11 cellular contexts compared by ENCODE assay signal in the genomic region with DNA sequence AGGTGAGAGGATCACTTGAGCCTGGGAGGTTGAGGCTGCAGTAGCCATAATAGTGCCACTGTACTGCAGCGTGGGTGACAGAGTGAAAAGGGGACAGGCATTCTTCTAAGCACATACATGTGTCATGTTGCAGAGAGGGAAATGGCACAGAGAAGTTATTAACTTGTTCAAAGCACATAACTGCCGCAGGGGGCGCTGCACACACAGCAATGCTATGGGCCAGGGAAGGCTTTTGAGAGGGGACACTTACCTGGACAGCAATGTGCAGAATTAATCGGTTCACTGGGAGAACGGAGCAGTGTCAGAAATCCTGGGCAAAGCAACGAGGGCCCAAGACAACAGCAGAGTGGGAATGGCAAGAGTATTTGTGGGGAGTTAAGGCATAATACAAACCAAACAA. TPM values are rescaled to one million over a fixed set of nuclear protein-coding genes. Genes with fewer than 3 reads are reported as not detected.
DNase-seq lines count a peak whose midpoint lies in the region; ATAC-seq and TF ChIP-seq lines count a peak whose summit lies in the region.
"Had no signal": no experiment of that assay in that cellular context is flagged by ENCODE, and none has a peak within 500 bp of the region (broad histone marks: within the 10 kb centered on the region; RNA-seq: fewer than 3 reads in every experiment).

No MANE protein-coding gene starts in this region.

- no peaks in the 10 kb centered on the region for H3K36me3 Mint-ChIP-seq in WTC11

- peak; percentile 95 for ATAC-seq in WTC11
- ATAC-seq in SK-N-SH treated with all-trans-retinoic acid at 6 μM for 48 hours, result no peak
- no peak for ATAC-seq in GM19397 (IDR thresholded peaks at IDR 0.05; ENCODE audit: unreplicated experiment)
- no peak for ATAC-seq in GM18511 (IDR thresholded peaks at IDR 0.05; ENCODE audit: unreplicated experiment)
- ATAC-seq: activated T-cell treated with anti-CD3 and anti-CD28 coated beads, Interleukin-2, amount 50 U/mL, for 72 hours had no signal

- peaks cover 1% of the 10 kb centered on the region; the same call in 1 of the 2 replicates for H3K4me1 Mint-ChIP-seq in WTC11

- no peaks in the 10 kb centered on the region for H3K27me3 Mint-ChIP-seq in WTC11 (ENCODE audit: low read depth)

- peak; percentile 50 for DNase-seq in Daoy (ENCODE audit: low read depth)
- peak; percentile 24 to 78 for DNase-seq in HAP-1 (ENCODE audit: low spot score in 2 of 2)
- DNase-seq in WTC11 (ENCODE audit: low spot score), result peak; percentile 77
- peak; percentile 51 for DNase-seq in mesenteric fat pad (ENCODE audit: low spot score)
- DNase-seq in effector CD8-positive, alpha-beta T cell (lab: John Stamatoyannopoulos, UW), result no peak
- DNase-seq: activated T-cell treated with anti-CD3 and anti-CD28 coated beads, Interleukin-2, amount 50 U/mL, for 72 hours; cortex of kidney had no signal

- peak; percentile 74 for TF ChIP-seq CTCF in WTC11 (IDR thresholded peaks at IDR 0.05)

- H3K9me3 ChIP-seq in HAP-1, result no peaks in the 10 kb centered on the region
- H3K9me3 ChIP-seq: prostate gland had no signal

- POLR2A ChIA-PET in WTC11 (lab: Charles Lee), result no interaction called here

- no peaks in the 10 kb centered on the region for H3K4me1 ChIP-seq in HAP-1
- H3K4me1 ChIP-seq: prostate gland had no signal

- H3K27me3 ChIP-seq in HAP-1 (ENCODE audit: low read depth), result no peaks in the 10 kb centered on the region

- in situ Hi-C loops in HAP-1 (cut with MboI; ENCODE audit: low sequenced_read_pairs), result no loop called here

- H3K36me3 ChIP-seq in HAP-1 (replicated peaks), result no peaks in the 10 kb centered on the region
- H3K36me3 ChIP-seq: prostate gland had no signal

- H3K4me3 ChIP-seq in HAP-1, result no peak overlapping the region
- H3K4me3 ChIP-seq: prostate gland had no signal

- CTCF ChIA-PET in WTC11 (lab: Charles Lee), result interaction anchor here (1.0 kb wide), 1 partner anchor 18 kb away, joined by 6 read pairs; no protein-coding TSS in a partner anchor

- H3K9me3 Mint-ChIP-seq in WTC11, result no peaks in the 10 kb centered on the region
- H3K9me3 Mint-ChIP-seq: activated T-cell treated with anti-CD3 and anti-CD28 coated beads, Interleukin-2, amount 50 U/mL, for 72 hours had no signal

- H3K4me3 Mint-ChIP-seq in WTC11, result no peak overlapping the region
- H3K4me3 Mint-ChIP-seq: activated T-cell treated with anti-CD3 and anti-CD28 coated beads, Interleukin-2, amount 50 U/mL, for 72 hours had no signal

- no peak overlapping the region; the same call in 1 of the 2 replicates for H3K27ac Mint-ChIP-seq in WTC11
- H3K27ac Mint-ChIP-seq: activated T-cell treated with anti-CD3 and anti-CD28 coated beads, Interleukin-2, amount 50 U/mL, for 72 hours had no signal

TF ChIP-seq in WTC11, 78 proteins besides CTCF, POLR2A, EP300 and RAD21:
- TF ChIP-seq, protein P1, sequence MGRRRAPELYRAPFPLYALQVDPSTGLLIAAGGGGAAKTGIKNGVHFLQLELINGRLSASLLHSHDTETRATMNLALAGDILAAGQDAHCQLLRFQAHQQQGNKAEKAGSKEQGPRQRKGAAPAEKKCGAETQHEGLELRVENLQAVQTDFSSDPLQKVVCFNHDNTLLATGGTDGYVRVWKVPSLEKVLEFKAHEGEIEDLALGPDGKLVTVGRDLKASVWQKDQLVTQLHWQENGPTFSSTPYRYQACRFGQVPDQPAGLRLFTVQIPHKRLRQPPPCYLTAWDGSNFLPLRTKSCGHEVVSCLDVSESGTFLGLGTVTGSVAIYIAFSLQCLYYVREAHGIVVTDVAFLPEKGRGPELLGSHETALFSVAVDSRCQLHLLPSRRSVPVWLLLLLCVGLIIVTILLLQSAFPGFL (CRISPR knock-in tag; IDR thresholded peaks at IDR 0.05; ENCODE audit: borderline replicate concordance), result no peak
- peak; percentile 63; the same call in 1 of the 2 replicates for TF ChIP-seq TEAD1 (CRISPR knock-in tag; IDR thresholded peaks at IDR 0.05)

TF ChIP-seq in SK-N-SH treated with all-trans-retinoic acid at 6 μM for 48 hours, 23 proteins besides CTCF, POLR2A, EP300 and RAD21:
- TF ChIP-seq ARNTL (CRISPR knock-in tag; IDR thresholded peaks at IDR 0.05; ENCODE audit: borderline replicate concordance, low read depth) (no peak), TOX (CRISPR knock-in tag; IDR thresholded peaks at IDR 0.05; ENCODE audit: borderline replicate concordance) (no peak), BACH2 (CRISPR knock-in tag; IDR thresholded peaks at IDR 0.05; ENCODE audit: borderline replicate concordance) (no peak), ZNF565 (CRISPR knock-in tag; conservative IDR thresholded peaks at IDR 0.05; ENCODE audit: low read depth) (no peak), PPARA (CRISPR knock-in tag; IDR thresholded peaks at IDR 0.05; ENCODE audit: borderline replicate concordance) (no peak), TCF4 (CRISPR knock-in tag; IDR thresholded peaks at IDR 0.05; ENCODE audit: borderline replicate concordance) (no peak), RARB (CRISPR knock-in tag; IDR thresholded peaks at IDR 0.05) (no peak), OSR1 (CRISPR knock-in tag; IDR thresholded peaks at IDR 0.05) (no peak), ZNF70 (CRISPR knock-in tag; IDR thresholded peaks at IDR 0.05) (no peak)
- TF ChIP-seq, protein P2, sequence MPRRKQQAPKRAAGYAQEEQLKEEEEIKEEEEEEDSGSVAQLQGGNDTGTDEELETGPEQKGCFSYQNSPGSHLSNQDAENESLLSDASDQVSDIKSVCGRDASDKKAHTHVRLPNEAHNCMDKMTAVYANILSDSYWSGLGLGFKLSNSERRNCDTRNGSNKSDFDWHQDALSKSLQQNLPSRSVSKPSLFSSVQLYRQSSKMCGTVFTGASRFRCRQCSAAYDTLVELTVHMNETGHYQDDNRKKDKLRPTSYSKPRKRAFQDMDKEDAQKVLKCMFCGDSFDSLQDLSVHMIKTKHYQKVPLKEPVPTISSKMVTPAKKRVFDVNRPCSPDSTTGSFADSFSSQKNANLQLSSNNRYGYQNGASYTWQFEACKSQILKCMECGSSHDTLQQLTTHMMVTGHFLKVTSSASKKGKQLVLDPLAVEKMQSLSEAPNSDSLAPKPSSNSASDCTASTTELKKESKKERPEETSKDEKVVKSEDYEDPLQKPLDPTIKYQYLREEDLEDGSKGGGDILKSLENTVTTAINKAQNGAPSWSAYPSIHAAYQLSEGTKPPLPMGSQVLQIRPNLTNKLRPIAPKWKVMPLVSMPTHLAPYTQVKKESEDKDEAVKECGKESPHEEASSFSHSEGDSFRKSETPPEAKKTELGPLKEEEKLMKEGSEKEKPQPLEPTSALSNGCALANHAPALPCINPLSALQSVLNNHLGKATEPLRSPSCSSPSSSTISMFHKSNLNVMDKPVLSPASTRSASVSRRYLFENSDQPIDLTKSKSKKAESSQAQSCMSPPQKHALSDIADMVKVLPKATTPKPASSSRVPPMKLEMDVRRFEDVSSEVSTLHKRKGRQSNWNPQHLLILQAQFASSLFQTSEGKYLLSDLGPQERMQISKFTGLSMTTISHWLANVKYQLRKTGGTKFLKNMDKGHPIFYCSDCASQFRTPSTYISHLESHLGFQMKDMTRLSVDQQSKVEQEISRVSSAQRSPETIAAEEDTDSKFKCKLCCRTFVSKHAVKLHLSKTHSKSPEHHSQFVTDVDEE (CRISPR knock-in tag; IDR thresholded peaks at IDR 0.05), result no peak
- TF ChIP-seq, protein P3, sequence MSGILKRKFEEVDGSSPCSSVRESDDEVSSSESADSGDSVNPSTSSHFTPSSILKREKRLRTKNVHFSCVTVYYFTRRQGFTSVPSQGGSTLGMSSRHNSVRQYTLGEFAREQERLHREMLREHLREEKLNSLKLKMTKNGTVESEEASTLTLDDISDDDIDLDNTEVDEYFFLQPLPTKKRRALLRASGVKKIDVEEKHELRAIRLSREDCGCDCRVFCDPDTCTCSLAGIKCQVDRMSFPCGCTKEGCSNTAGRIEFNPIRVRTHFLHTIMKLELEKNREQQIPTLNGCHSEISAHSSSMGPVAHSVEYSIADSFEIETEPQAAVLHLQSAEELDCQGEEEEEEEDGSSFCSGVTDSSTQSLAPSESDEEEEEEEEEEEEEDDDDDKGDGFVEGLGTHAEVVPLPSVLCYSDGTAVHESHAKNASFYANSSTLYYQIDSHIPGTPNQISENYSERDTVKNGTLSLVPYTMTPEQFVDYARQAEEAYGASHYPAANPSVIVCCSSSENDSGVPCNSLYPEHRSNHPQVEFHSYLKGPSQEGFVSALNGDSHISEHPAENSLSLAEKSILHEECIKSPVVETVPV (CRISPR knock-in tag; IDR thresholded peaks at IDR 0.05), result no peak
- TF ChIP-seq, protein P4, sequence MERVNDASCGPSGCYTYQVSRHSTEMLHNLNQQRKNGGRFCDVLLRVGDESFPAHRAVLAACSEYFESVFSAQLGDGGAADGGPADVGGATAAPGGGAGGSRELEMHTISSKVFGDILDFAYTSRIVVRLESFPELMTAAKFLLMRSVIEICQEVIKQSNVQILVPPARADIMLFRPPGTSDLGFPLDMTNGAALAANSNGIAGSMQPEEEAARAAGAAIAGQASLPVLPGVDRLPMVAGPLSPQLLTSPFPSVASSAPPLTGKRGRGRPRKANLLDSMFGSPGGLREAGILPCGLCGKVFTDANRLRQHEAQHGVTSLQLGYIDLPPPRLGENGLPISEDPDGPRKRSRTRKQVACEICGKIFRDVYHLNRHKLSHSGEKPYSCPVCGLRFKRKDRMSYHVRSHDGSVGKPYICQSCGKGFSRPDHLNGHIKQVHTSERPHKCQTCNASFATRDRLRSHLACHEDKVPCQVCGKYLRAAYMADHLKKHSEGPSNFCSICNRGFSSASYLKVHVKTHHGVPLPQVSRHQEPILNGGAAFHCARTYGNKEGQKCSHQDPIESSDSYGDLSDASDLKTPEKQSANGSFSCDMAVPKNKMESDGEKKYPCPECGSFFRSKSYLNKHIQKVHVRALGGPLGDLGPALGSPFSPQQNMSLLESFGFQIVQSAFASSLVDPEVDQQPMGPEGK (CRISPR knock-in tag; IDR thresholded peaks at IDR 0.05; ENCODE audit: borderline replicate concordance), result no peak
TF ChIP-seq in SK-N-SH treated with all-trans-retinoic acid at 6 μM for 48 hours: peak in this region for 0.

RNA-seq across cellular contexts. Expression of a gene that starts 2.4 kb away (rescaled TPM):
- not detected in 2 replicates for total RNA-seq in Daoy (2014; rRNA removed; shearing (Covaris generic))
- total RNA-seq in WTC11 (2021) (not detected in 3 replicates), mesenteric fat pad (not detected)
- total RNA-seq: activated T-cell treated with anti-CD3 and anti-CD28 coated beads, Interleukin-2, amount 50 U/mL, for 72 hours; prostate gland had no signal

RNA-seq across cellular contexts. Expression of a gene that starts 19.9 kb away (rescaled TPM):
- total RNA-seq in Daoy (2014; rRNA removed; shearing (Covaris generic)), result not detected in 2 replicates
- total RNA-seq in WTC11 (2021), result not detected in 3 replicates
- total RNA-seq in mesenteric fat pad, result not detected
- total RNA-seq: activated T-cell treated with anti-CD3 and anti-CD28 coated beads, Interleukin-2, amount 50 U/mL, for 72 hours; prostate gland had no signal

RNA-seq across cellular contexts. Expression of a gene that starts 23.5 kb away (rescaled TPM):
- not detected in 2 replicates for total RNA-seq in Daoy (2014; rRNA removed; shearing (Covaris generic))
- total RNA-seq in WTC11 (2021) (not detected in 3 replicates), mesenteric fat pad (not detected)
- total RNA-seq: activated T-cell treated with anti-CD3 and anti-CD28 coated beads, Interleukin-2, amount 50 U/mL, for 72 hours; prostate gland had no signal

RNA-seq across cellular contexts. Expression of a gene that starts 30.3 kb away (rescaled TPM):
- 0.63 and 1.2 TPM in 2 replicates for total RNA-seq in Daoy (2014; rRNA removed; shearing (Covaris generic))
- 6.4 to 7.5 TPM (median 6.5 TPM) in 3 replicates for total RNA-seq in WTC11 (2021)
- total RNA-seq in mesenteric fat pad, result 349 TPM
- total RNA-seq: activated T-cell treated with anti-CD3 and anti-CD28 coated beads, Interleukin-2, amount 50 U/mL, for 72 hours had no signal
